ENCODE assay signal across 14 cellular contexts in the genomic region with DNA sequence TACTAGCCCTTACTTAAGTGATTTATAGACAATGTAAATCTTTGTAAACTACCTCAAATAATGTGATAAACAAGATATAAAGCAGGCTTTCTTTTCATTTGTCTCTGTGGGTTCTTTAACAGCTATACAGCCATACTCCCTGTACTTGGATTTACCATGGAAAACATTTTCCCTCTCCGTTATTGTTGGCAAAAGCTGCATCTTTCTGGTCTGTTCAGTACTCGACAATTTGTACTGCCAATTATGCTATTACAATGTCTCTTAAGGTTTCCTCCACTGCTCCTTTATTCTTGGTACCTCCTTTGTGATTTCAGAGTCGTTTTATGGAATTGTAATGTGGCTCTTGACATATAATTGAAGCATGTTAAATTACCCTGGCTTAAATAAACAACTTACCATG.
DNase-seq lines count a peak whose midpoint lies in the region; ATAC-seq and TF ChIP-seq lines count a peak whose summit lies in the region.
"Had no signal": no experiment of that assay in that cellular context is flagged by ENCODE, and none has a peak within 500 bp of the region (broad histone marks: within the 10 kb centered on the region; RNA-seq: fewer than 3 reads in every experiment).

No MANE protein-coding gene starts in this region.

- no peaks in the 10 kb centered on the region for H3K27me3 ChIP-seq in left ventricle myocardium inferior (ENCODE audit: low read depth)
- H3K27me3 ChIP-seq in aorta (ENCODE audit: control insufficient read depth in 1 of 2, insufficient read depth in 2 of 2, low read length in 1 of 2): no peaks in the 10 kb centered on the region

- H3K27ac ChIP-seq in left ventricle myocardium inferior (replicated peaks) (no peak overlapping the region), aorta (ENCODE audit: low read depth in 1 of 2, low read length in 2 of 2) (no peak overlapping the region)
- H3K27ac ChIP-seq: A549, PC-9, SJSA1 had no signal

- H3K4me1 ChIP-seq in left ventricle myocardium inferior (no peaks in the 10 kb centered on the region), aorta (ENCODE audit: control insufficient read depth in 1 of 2, insufficient read depth in 2 of 2, low read length in 2 of 2) (peaks cover 0 to 3% of the 10 kb centered on the region in 2 donors)
- H3K4me1 ChIP-seq: A549, SJSA1 had no signal

- TF ChIP-seq CTCF in left ventricle myocardium inferior (IDR thresholded peaks at IDR 0.05; ENCODE audit: borderline replicate concordance): no peak

- H3K4me3 ChIP-seq in left ventricle myocardium inferior (no peak overlapping the region), aorta (ENCODE audit: low read length in 2 of 2) (no peak overlapping the region)
- H3K4me3 ChIP-seq: A549, PC-9, SJSA1 had no signal

- H3K36me3 ChIP-seq in left ventricle myocardium inferior (no peaks in the 10 kb centered on the region), aorta (ENCODE audit: control insufficient read depth in 1 of 2, insufficient read depth in 2 of 2, low read length in 1 of 2) (no peaks in the 10 kb centered on the region)
- H3K36me3 ChIP-seq: SJSA1 had no signal

- peak; percentile 42 for DNase-seq in COR-L47 (lab: John Stamatoyannopoulos, UW)
- DNase-seq in NCI-H1105 (lab: John Stamatoyannopoulos, UW): peak; percentile 47
- peak; percentile 82 for DNase-seq in NCI-H187 treated with DMSO at 0.1 percent for 48 hours (lab: John Stamatoyannopoulos, UW)
- DNase-seq in NCI-H748 treated with DMSO at 0.1 percent for 48 hours (lab: John Stamatoyannopoulos, UW): peak; percentile 44
- no peak for DNase-seq in left ventricle myocardium inferior
- no peak for DNase-seq in aorta
- DNase-seq: C1 segment of cervical spinal cord, H9, NCI-H526 treated with DMSO at 0.1 percent for 48 hours, PC-9, T-helper 2 cell had no signal

- ATAC-seq in GM18517 (IDR thresholded peaks at IDR 0.05; ENCODE audit: unreplicated experiment) (no peak), aorta (ENCODE audit: low FRiP score) (no peak)

- H3K9me3 ChIP-seq in left ventricle myocardium inferior (replicated peaks) (no peaks in the 10 kb centered on the region), aorta (ENCODE audit: control insufficient read depth, low read length) (no peaks in the 10 kb centered on the region)
- H3K9me3 ChIP-seq: A549, SJSA1 had no signal

- intact Hi-C loops in left ventricle myocardium inferior (cut with micrococcal nuclease): no loop called here
- intact Hi-C loops in aorta (cut with DNase I): no loop called here

- WGBS in aorta, 2 donors: 4% methylated on average over 3 of the region's 3 CpGs

Comparison
In these comparisons a context has a peak if more than half of its experiments do, and no peak if none do; other contexts are left out.
1. DNase-seq: peak in COR-L47 (single experiment), NCI-H1105 (single experiment), NCI-H187 treated with DMSO at 0.1 percent for 48 hours (single experiment) and NCI-H748 treated with DMSO at 0.1 percent for 48 hours (single experiment); none in left ventricle myocardium inferior (single experiment) and aorta (0 of 2).